In genomic region chr3:187136347-187136746, GRCh38 we compare ENCODE assay signal across 26 cellular contexts.
"Had no signal": no experiment of that assay in that cellular context is flagged by ENCODE, and none has a peak within 500 bp of the region (broad histone marks: within the 10 kb centered on the region; RNA-seq: fewer than 3 reads in every experiment).

No MANE protein-coding gene starts in this region.

- H3K27me3 ChIP-seq: MG63 had no signal

- H3K27ac ChIP-seq: SK-N-MC, WERI-Rb-1 had no signal

- H3K27me3 Mint-ChIP-seq: activated CD4-positive, alpha-beta T cell treated with anti-CD3 and anti-CD28 coated beads for 36 hours; activated naive CD4-positive, alpha-beta T cell treated with anti-CD3 and anti-CD28 coated beads, Interleukin-2, amount 10 ng/mL, durations not matched to agents 7 days and 5 days; central memory CD8-positive, alpha-beta T cell; IgD-negative memory B cell had no signal

- H3K9me3 Mint-ChIP-seq: central memory CD8-positive, alpha-beta T cell had no signal

- DNase-seq: activated CD4-positive, alpha-beta T cell treated with anti-CD3 and anti-CD28 coated beads, Interleukin-2, amount 50 U/mL, for 4 hours; activated CD8-positive, alpha-beta memory T cell treated with anti-CD3 and anti-CD28 coated beads for 24 hours; activated gamma-delta T cell treated with Interleukin-2 at 50 U/mL for 16 hours; activated naive CD4-positive, alpha-beta T cell treated with anti-CD3 and anti-CD28 coated beads, Interleukin-2, amount 10 ng/mL, durations not matched to agents 7 days and 5 days; activated T-cell treated with anti-CD3 and anti-CD28 coated beads, Interleukin-2, amount 50 U/mL, for 48 hours; NCI-H1092 treated with DMSO at 0.1 percent for 48 hours; NCI-H1417 treated with DMSO at 0.1 percent for 48 hours; NCI-H1694; NCI-H2029; NCI-H2107; NCI-H2171 treated with DMSO at 0.1 percent for 48 hours; NCI-H82; RPMI8226; T-helper 9 cell; WERI-Rb-1 had no signal

- H3K36me3 ChIP-seq: WERI-Rb-1 had no signal

- H3K27ac Mint-ChIP-seq: activated CD4-positive, alpha-beta T cell treated with anti-CD3 and anti-CD28 coated beads for 36 hours; activated naive CD4-positive, alpha-beta T cell treated with anti-CD3 and anti-CD28 coated beads, Interleukin-2, amount 10 ng/mL, durations not matched to agents 7 days and 5 days; activated T-helper 2 cell treated with anti-CD3 and anti-CD28 coated beads, Interferon-gamma antibody, Interleukin-2, Interleukin-4, amounts not matched to agents 10 μg/mL and 5 μg/mL and 100 μg/mL, durations not matched to agents 14 hours and 24 hours and 36 hours; brain; IgD-negative memory B cell had no signal

- ATAC-seq: activated CD4-positive, alpha-beta T cell treated with anti-CD3 and anti-CD28 coated beads for 36 hours; Panc1; Right ventricle myocardium inferior had no signal

- H3K4me3 Mint-ChIP-seq: activated CD4-positive, alpha-beta T cell treated with anti-CD3 and anti-CD28 coated beads for 36 hours; activated naive CD4-positive, alpha-beta T cell treated with anti-CD3 and anti-CD28 coated beads, Interleukin-2, amount 10 ng/mL, durations not matched to agents 7 days and 5 days; central memory CD8-positive, alpha-beta T cell had no signal

- FAIRE-seq: astrocyte, TTC549 had no signal

- H3K4me3 ChIP-seq: MG63, SK-N-MC had no signal
